In genomic region chr11:12696911-12697581, GRCh38 we compare ENCODE assay signal across 1 cellular context.
TF ChIP-seq lines count a peak whose summit lies in the region.

No MANE protein-coding gene starts in this region.

TF ChIP-seq in K562, 482 proteins besides CTCF, POLR2A, EP300 and RAD21 (continued from another document):
- no peak for TF ChIP-seq POLR3G (IDR thresholded peaks at IDR 0.05; ENCODE audit: extremely low read depth, insufficient read length, insufficient replicate concordance)
TF ChIP-seq in K562: peak in this region for 1.
